10 cellular contexts compared by ENCODE assay signal in genomic region chr10:89337493-89337892, GRCh38. TPM values are rescaled to one million over a fixed set of nuclear protein-coding genes. Genes with fewer than 3 reads are reported as not detected.
DNase-seq lines count a peak whose midpoint lies in the region; ATAC-seq and TF ChIP-seq lines count a peak whose summit lies in the region.
"Had no signal": no experiment of that assay in that cellular context is flagged by ENCODE, and none has a peak within 500 bp of the region (broad histone marks: within the 10 kb centered on the region; RNA-seq: fewer than 3 reads in every experiment).

No MANE protein-coding gene starts in this region.

- H3K27me3 ChIP-seq in upper lobe of right lung, result no peaks in the 10 kb centered on the region
- H3K27me3 ChIP-seq: ovary, SJSA1 had no signal

- peaks cover 37% of the 10 kb centered on the region for H3K36me3 ChIP-seq in upper lobe of right lung
- H3K36me3 ChIP-seq: ovary had no signal

- H3K4me3 ChIP-seq in upper lobe of right lung, result no peak overlapping the region
- H3K4me3 ChIP-seq: ovary, SJSA1 had no signal

- no peaks in the 10 kb centered on the region for H3K9me3 ChIP-seq in upper lobe of right lung
- H3K9me3 ChIP-seq: ovary, SJSA1 had no signal

- peak overlapping the region; percentile 13 for H3K27ac ChIP-seq in angular gyrus (ENCODE audit: low read depth, low read length)
- no peak overlapping the region for H3K27ac ChIP-seq in upper lobe of right lung
- H3K27ac ChIP-seq: ovary, SJSA1 had no signal

- TF ChIP-seq CTCF in upper lobe of right lung (IDR thresholded peaks at IDR 0.05), result no peak

- H3K4me1 ChIP-seq in upper lobe of right lung, result peaks cover 32% of the 10 kb centered on the region

- peak; percentile 78 for DNase-seq in ELR (ENCODE audit: low read depth)
- peak; percentile 92 for DNase-seq in NCI-H226
- DNase-seq in non-pigmented ciliary epithelial cell (ENCODE audit: low read depth), result peak; percentile 63
- no peak for DNase-seq in NCI-H774 (lab: John Stamatoyannopoulos, UW)
- no peak for DNase-seq in upper lobe of right lung
- DNase-seq in NCI-H2196 treated with DMSO at 0.1 percent for 48 hours (lab: John Stamatoyannopoulos, UW; ENCODE audit: unreplicated experiment), result no peak
- DNase-seq: ovary had no signal

- intact Hi-C loops in upper lobe of right lung (cut with DNase I), result no loop called here

- no peak for ATAC-seq in GM19023 (IDR thresholded peaks at IDR 0.05; ENCODE audit: unreplicated experiment)
- no peak for ATAC-seq in upper lobe of right lung

RNA-seq across cellular contexts. Expression of gene IFIT3, which starts 9.7 kb away (rescaled TPM):
- total RNA-seq in upper lobe of right lung, result 78.0 TPM

RNA-seq across cellular contexts. Expression of gene IFIT2, which starts 35.6 kb away (rescaled TPM):
- total RNA-seq in upper lobe of right lung, result 47.2 TPM

RNA-seq across cellular contexts. Expression of gene IFIT1B, which starts 40.4 kb away (rescaled TPM):
- total RNA-seq in upper lobe of right lung, result not detected
- total RNA-seq: SJSA1 had no signal

RNA-seq across cellular contexts. Expression of gene IFIT1, which starts 54.9 kb away (rescaled TPM):
- 51.1 TPM for total RNA-seq in upper lobe of right lung

Comparison
In these comparisons a context has a peak if more than half of its experiments do, and no peak if none do; other contexts are left out.
1. DNase-seq: peak in ELR (single experiment), NCI-H226 (single experiment) and non-pigmented ciliary epithelial cell (single experiment); none in NCI-H774 (single experiment), upper lobe of right lung (single experiment) and NCI-H2196 treated with DMSO at 0.1 percent for 48 hours (single experiment).